9 cellular contexts compared by ENCODE assay signal in the genomic region with DNA sequence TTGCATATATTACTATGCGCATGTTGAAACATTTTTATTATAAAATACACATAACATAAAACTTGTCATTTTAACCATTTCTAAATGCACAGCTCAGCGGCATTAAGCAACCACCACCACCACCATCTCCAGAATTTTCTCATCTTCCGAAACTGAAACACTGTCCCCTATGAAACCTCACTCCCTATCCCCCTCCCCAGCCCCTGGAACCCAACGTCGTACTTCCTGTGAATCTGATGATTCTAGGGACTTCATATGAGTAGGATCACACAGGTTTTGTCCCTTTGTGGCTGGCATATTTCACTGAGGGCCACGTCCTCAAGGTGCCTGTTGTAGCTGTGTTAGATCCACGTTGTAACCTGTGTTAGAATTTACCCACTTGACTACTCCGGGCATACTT. TPM values are rescaled to one million over a fixed set of nuclear protein-coding genes. Genes with fewer than 3 reads are reported as not detected.
A peak's percentile ranks its signal among the peaks of the same experiment; 100 is the strongest.
DNase-seq lines count a peak whose midpoint lies in the region; ATAC-seq and TF ChIP-seq lines count a peak whose summit lies in the region.
"Had no signal": no experiment of that assay in that cellular context is flagged by ENCODE, and none has a peak within 500 bp of the region (broad histone marks: within the 10 kb centered on the region; RNA-seq: fewer than 3 reads in every experiment).

No MANE protein-coding gene starts in this region.

- H3K9ac ChIP-seq in smooth muscle cell (ENCODE audit: low read depth) (peak overlapping the region; percentile 96), colonic mucosa (ENCODE audit: low read depth in 2 of 2, low read length in 2 of 2) (peak overlapping the region in 1 of 2 donors; percentile 89)

- peak; percentile 36 for DNase-seq in DMS53 (lab: John Stamatoyannopoulos, UW)
- DNase-seq in DMS53 treated with DMSO at 0.1 percent for 48 hours (lab: John Stamatoyannopoulos, UW; ENCODE audit: unreplicated experiment): no peak
- no peak for DNase-seq in T-cell
- no peak for DNase-seq in foreskin keratinocyte
- DNase-seq in smooth muscle cell (lab: John Stamatoyannopoulos, UW; ENCODE audit: unreplicated experiment): no peak
- no peak for DNase-seq in colonic mucosa

- 51% methylated on average over 8 of the region's 8 CpGs for WGBS in smooth muscle cell (ENCODE audit: low lambda C conversion rate)

- peak overlapping the region; percentile 55 to 99 (median 57) for H3K4me3 Mint-ChIP-seq in T-cell

- peak overlapping the region; percentile 95 for H3K4me3 ChIP-seq in smooth muscle cell
- H3K4me3 ChIP-seq in colonic mucosa: no peak overlapping the region

- peaks cover 29% of the 10 kb centered on the region for H4K20me1 ChIP-seq in smooth muscle cell (ENCODE audit: low read depth)

- peaks cover 20% of the 10 kb centered on the region for H3K79me2 ChIP-seq in smooth muscle cell (ENCODE audit: low read depth)

- CTCF ChIA-PET in T-cell (lab: Charles Lee): no interaction called here

- H2AFZ ChIP-seq in smooth muscle cell (ENCODE audit: low read depth): peak overlapping the region; percentile 99

- H3K9me3 Mint-ChIP-seq in T-cell: no peaks in the 10 kb centered on the region

- no peaks in the 10 kb centered on the region for H3K27me3 Mint-ChIP-seq in T-cell

- H3K9me3 ChIP-seq in smooth muscle cell (replicated peaks; ENCODE audit: low read depth): no peaks in the 10 kb centered on the region
- no peaks in the 10 kb centered on the region for H3K9me3 ChIP-seq in colonic mucosa

- no peaks in the 10 kb centered on the region for H3K36me3 Mint-ChIP-seq in T-cell

- peaks cover 4% of the 10 kb centered on the region for H3K4me1 ChIP-seq in foreskin keratinocyte
- peaks cover 6% of the 10 kb centered on the region for H3K4me1 ChIP-seq in smooth muscle cell (ENCODE audit: low read depth)
- H3K4me1 ChIP-seq in colonic mucosa: peaks cover 4% of the 10 kb centered on the region

- ATAC-seq in T-cell (replicated peaks in 1 of 4) (no peak), foreskin keratinocyte (no peak), GM19023 (IDR thresholded peaks at IDR 0.05; ENCODE audit: unreplicated experiment) (no peak), HG02798 (IDR thresholded peaks at IDR 0.05; ENCODE audit: poor library complexity, unreplicated experiment) (no peak)

- intact Hi-C loops in colonic mucosa (cut with DNase I): no loop called here

- H3K27ac ChIP-seq in foreskin keratinocyte (peak overlapping the region; percentile 64), smooth muscle cell (ENCODE audit: low read depth) (no peak overlapping the region), colonic mucosa (no peak overlapping the region)

- H3K27ac Mint-ChIP-seq in T-cell: peak overlapping the region in 1 of 2 donors; percentile 55

- peak overlapping the region; percentile 100 for H3K4me2 ChIP-seq in smooth muscle cell

- no peak for TF ChIP-seq CTCF in foreskin keratinocyte (conservative IDR thresholded peaks at IDR 0.05)
- no peak for TF ChIP-seq CTCF in smooth muscle cell (IDR thresholded peaks at IDR 0.05; ENCODE audit: borderline replicate concordance, insufficient read depth, poor library complexity, severe bottlenecking)
- TF ChIP-seq CTCF in colonic mucosa (IDR thresholded peaks at IDR 0.05): no peak

- no peaks in the 10 kb centered on the region for H3F3A ChIP-seq in smooth muscle cell (ENCODE audit: low read depth)

- H3K36me3 ChIP-seq in smooth muscle cell (ENCODE audit: low read depth): no peaks in the 10 kb centered on the region
- H3K36me3 ChIP-seq in colonic mucosa: no peaks in the 10 kb centered on the region

- peaks cover 18 to 30% (median 25%) of the 10 kb centered on the region in 3 donors for H3K4me1 Mint-ChIP-seq in T-cell

- POLR2A ChIA-PET in T-cell (lab: Charles Lee): no interaction called here

- H3K27me3 ChIP-seq in foreskin keratinocyte: no peaks in the 10 kb centered on the region
- no peaks in the 10 kb centered on the region for H3K27me3 ChIP-seq in smooth muscle cell (ENCODE audit: low read depth)
- no peaks in the 10 kb centered on the region for H3K27me3 ChIP-seq in colonic mucosa

RNA-seq across cellular contexts. Expression of a gene that starts 0.7 kb away (rescaled TPM):
- total RNA-seq in T-cell (100 to 1,000 TPM; 101 to 152 (median 141) TPM), foreskin keratinocyte (125 and 130 TPM in 2 replicates), smooth muscle cell (79.1 and 90.1 TPM in 2 replicates), colonic mucosa (100 to 1,000 TPM; 211 to 260 TPM)
- polyA plus RNA-seq in foreskin keratinocyte (161 and 178 TPM in 2 replicates), smooth muscle cell (186 and 193 TPM in 2 replicates)

RNA-seq across cellular contexts. Expression of a gene that starts 28.8 kb away (rescaled TPM):
- total RNA-seq in T-cell (under 1 TPM in 1 of 5 donors, not detected in 4; 0.16 TPM), foreskin keratinocyte (not detected in 2 replicates), smooth muscle cell (not detected in 2 replicates), colonic mucosa (1 to 10 TPM; 1.1 to 9.9 TPM)
- polyA plus RNA-seq in foreskin keratinocyte (not detected in 2 replicates), smooth muscle cell (not detected in 2 replicates)
- total RNA-seq: A172 had no signal

RNA-seq across cellular contexts. Expression of a gene that starts 57.7 kb away (rescaled TPM):
- total RNA-seq in T-cell: 10 to 100 TPM; 19.9 to 35.7 (median 30.0) TPM
- total RNA-seq in foreskin keratinocyte: 19.6 and 21.6 TPM in 2 replicates
- 30.4 and 34.6 TPM in 2 replicates for polyA plus RNA-seq in foreskin keratinocyte
- total RNA-seq in smooth muscle cell: 14.2 and 14.5 TPM in 2 replicates
- 9.2 and 9.4 TPM in 2 replicates for polyA plus RNA-seq in smooth muscle cell
- total RNA-seq in colonic mucosa: 100 to 1,000 TPM in 1 of 2 donors, 10 to 100 TPM in 1; 83.9 to 120 TPM

RNA-seq across cellular contexts. Expression of a gene that starts 57.9 kb away (rescaled TPM):
- total RNA-seq in T-cell (1 to 10 TPM in 3 of 5 donors, under 1 TPM in 2; 0.79 to 2.2 (median 1.3) TPM), foreskin keratinocyte (0.07 TPM in 2 replicates), smooth muscle cell (0.09 TPM in 1 of 2 replicates, not detected in the other), colonic mucosa (1 to 10 TPM in 1 of 2 donors, under 1 TPM in 1; 0.35 to 1.8 TPM)
- polyA plus RNA-seq in foreskin keratinocyte (0.06 TPM in 2 replicates), smooth muscle cell (0.70 and 1.5 TPM in 2 replicates)

RNA-seq across cellular contexts. Expression of a gene that starts 57.9 kb away (rescaled TPM):
- total RNA-seq in T-cell (10 to 100 TPM; 43.6 to 85.7 (median 81.8) TPM), foreskin keratinocyte (18.1 and 20.1 TPM in 2 replicates), smooth muscle cell (13.3 and 16.1 TPM in 2 replicates), colonic mucosa (100 to 1,000 TPM; 110 to 123 TPM)
- polyA plus RNA-seq in foreskin keratinocyte (10.0 and 10.4 TPM in 2 replicates), smooth muscle cell (36.0 and 53.4 TPM in 2 replicates)
